ENCODE assay signal across 9 cellular contexts in the genomic region with DNA sequence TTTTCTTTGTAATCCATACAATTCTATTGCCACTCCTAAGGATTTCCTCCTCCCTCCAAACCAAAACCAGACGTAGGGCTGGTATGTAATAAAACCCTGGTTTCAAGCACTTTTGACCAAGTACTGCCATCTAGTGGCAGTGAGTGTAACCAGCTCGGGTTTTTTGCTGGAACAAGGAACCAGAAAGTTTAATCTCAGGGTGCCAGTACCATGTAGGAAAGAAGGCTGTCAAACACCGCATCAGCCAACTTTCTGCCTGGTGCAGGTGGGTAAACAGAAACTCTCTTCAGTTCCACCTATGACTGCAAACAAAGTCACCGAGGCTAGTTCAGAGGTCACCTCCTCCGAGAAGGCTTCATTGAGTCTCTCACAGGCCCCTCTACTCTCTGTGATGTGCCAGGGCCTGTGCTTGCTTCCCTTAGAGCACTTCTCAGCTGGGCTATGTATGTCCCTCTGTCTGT. TPM values are rescaled to one million over a fixed set of nuclear protein-coding genes. Genes with fewer than 3 reads are reported as not detected.
DNase-seq lines count a peak whose midpoint lies in the region; ATAC-seq and TF ChIP-seq lines count a peak whose summit lies in the region.
"Had no signal": no experiment of that assay in that cellular context is flagged by ENCODE, and none has a peak within 500 bp of the region (broad histone marks: within the 10 kb centered on the region; RNA-seq: fewer than 3 reads in every experiment).

No MANE protein-coding gene starts in this region.

- H2BK120ac ChIP-seq in H9 (ENCODE audit: low read depth, low read length, poor library complexity, severe bottlenecking) = no peak overlapping the region

- H4K20me1 ChIP-seq in H9 (ENCODE audit: control insufficient read depth, insufficient read depth, insufficient read length) = no peaks in the 10 kb centered on the region

- no peak overlapping the region for H2BK12ac ChIP-seq in H9 (ENCODE audit: insufficient read length, low read depth, low read length)

- no peak overlapping the region for H3K14ac ChIP-seq in H9 (ENCODE audit: insufficient read depth, low read length)

- no peak overlapping the region for H2BK15ac ChIP-seq in H9 (ENCODE audit: low read depth, low read length)

- H3K9me3 Mint-ChIP-seq in Calu3 (ENCODE audit: low read depth, unreplicated experiment) (no peaks in the 10 kb centered on the region), H9 (no peaks in the 10 kb centered on the region; a peak in 1 of 5 replicates), activated B cell treated with CpG ODN at 0.5 μM for 24 hours (no peaks in the 10 kb centered on the region)

- H3K27me3 ChIP-seq in H9 (ENCODE audit: insufficient read depth, low read length) (no peaks in the 10 kb centered on the region), kidney epithelial cell (ENCODE audit: control insufficient read depth, insufficient read depth, low read length) (no peaks in the 10 kb centered on the region)
- H3K27me3 ChIP-seq: SJSA1 had no signal

- H3K56ac ChIP-seq in H9 (ENCODE audit: insufficient read length, low read depth, low read length) = no peak overlapping the region

- H3K9me3 ChIP-seq in H9 (ENCODE audit: control insufficient read depth, low read depth, low read length) = no peaks in the 10 kb centered on the region
- H3K9me3 ChIP-seq: SJSA1 had no signal

- no peak overlapping the region for H3K27ac Mint-ChIP-seq in Calu3 (ENCODE audit: unreplicated experiment)
- no peak overlapping the region for H3K27ac Mint-ChIP-seq in H9
- no peak overlapping the region for H3K27ac Mint-ChIP-seq in activated B cell treated with CpG ODN at 0.5 μM for 24 hours

- peak; percentile 64 for DNase-seq in Calu3
- DNase-seq in H9 = peak; percentile 58
- peak; percentile 58 for DNase-seq in NCI-H2171 treated with DMSO at 0.1 percent for 48 hours (lab: John Stamatoyannopoulos, UW)
- no peak for DNase-seq in activated B cell treated with CpG ODN at 0.5 μM for 24 hours
- peak; percentile 28 for DNase-seq in cerebellum (ENCODE audit: low spot score)
- no peak for DNase-seq in kidney epithelial cell (ENCODE audit: low read depth)
- DNase-seq in stimulated activated CD4-positive, alpha-beta T cell treated with anti-CD3 and anti-CD28 coated beads, TNF-alpha, amount 100 ng/mL, for 1 hour (ENCODE audit: low read depth in 3 of 3, low spot score in 1 of 3) = peak in 2 of 3 donors; percentile 16 to 20
- no peak for DNase-seq in NK-92 (lab: John Stamatoyannopoulos, UW; ENCODE audit: unreplicated experiment)

- H4K5ac ChIP-seq in H9 (ENCODE audit: insufficient read length, low read depth, low read length) = no peak overlapping the region

- no TSS peak for BruUV-seq in Calu3 (replicated peaks; lab: Mats Ljungman, UMichigan)

- no peak overlapping the region for H4K8ac ChIP-seq in H9 (replicated peaks; ENCODE audit: insufficient read length, low read depth, low read length)

- no peak overlapping the region for H2AFZ ChIP-seq in H9 (ENCODE audit: low read length)

- CTCF ChIA-PET in Calu3 (lab: Charles Lee) (interaction anchor here (0.5 to 3.7 kb wide), 2 partner anchors 10 to 99 kb away, joined by 3 to 83 read pairs; partner anchors contain the start of gene THNSL2), activated B cell treated with CpG ODN at 0.5 μM for 24 hours (lab: Charles Lee) (interaction anchor here (0.9 to 3.2 kb wide), 9 partner anchors 9 to 158 kb away, joined by 3 to 40 read pairs (median 4); no protein-coding TSS in a partner anchor)

- no peaks in the 10 kb centered on the region for H3K36me3 Mint-ChIP-seq in Calu3 (ENCODE audit: insufficient read depth, unreplicated experiment)
- no peaks in the 10 kb centered on the region; a peak in 1 of 7 replicates for H3K36me3 Mint-ChIP-seq in H9 (ENCODE audit: insufficient read depth in 1 of 3, low read depth in 3 of 3)
- H3K36me3 Mint-ChIP-seq in activated B cell treated with CpG ODN at 0.5 μM for 24 hours (ENCODE audit: low read depth) = no peaks in the 10 kb centered on the region

- no CpG with 5 or more reads among the region's 5 CpGs for WGBS in H9 (ENCODE audit: extremely low coverage, insufficient read length, low lambda C conversion rate)

- H3K4ac ChIP-seq in H9 (ENCODE audit: low read depth, low read length) = no peak overlapping the region

- H3K27ac ChIP-seq in H9 (ENCODE audit: insufficient read length, low read depth, low read length) = no peak overlapping the region
- H3K27ac ChIP-seq: SJSA1 had no signal

- H2BK20ac ChIP-seq in H9 (ENCODE audit: low read depth, low read length, poor library complexity, severe bottlenecking) = no peak overlapping the region

- H3K79me1 ChIP-seq in H9 (ENCODE audit: insufficient read depth, low read depth, low read length, poor library complexity, severe bottlenecking) = no peaks in the 10 kb centered on the region

- H3K4me1 Mint-ChIP-seq in Calu3 (ENCODE audit: low read depth, unreplicated experiment) = no peaks in the 10 kb centered on the region
- peaks cover 14 to 19% of the 10 kb centered on the region in 2 experiments for H3K4me1 Mint-ChIP-seq in H9
- H3K4me1 Mint-ChIP-seq in activated B cell treated with CpG ODN at 0.5 μM for 24 hours = peaks cover 2% of the 10 kb centered on the region

- peak; percentile 69 for ATAC-seq in activated B cell treated with CpG ODN at 0.5 μM for 24 hours (ENCODE audit: low read depth)

- no peak overlapping the region for H4K91ac ChIP-seq in H9 (ENCODE audit: insufficient read length, low read depth, low read length)

- no peak overlapping the region for H3K23ac ChIP-seq in H9 (ENCODE audit: insufficient read length, low read depth, low read length)

- no peaks in the 10 kb centered on the region for H3K79me2 ChIP-seq in H9 (ENCODE audit: insufficient read depth, low read length)

- no peaks in the 10 kb centered on the region for H3K36me3 ChIP-seq in kidney epithelial cell (ENCODE audit: control insufficient read depth, insufficient read depth, low read length)
- H3K36me3 ChIP-seq: SJSA1 had no signal

- H3K23me2 ChIP-seq in H9 (ENCODE audit: insufficient read length, low read depth, low read length, poor library complexity, severe bottlenecking) = no peaks in the 10 kb centered on the region

- no peak overlapping the region for H2AK5ac ChIP-seq in H9 (ENCODE audit: insufficient read length, low read length)

- no peak overlapping the region for H3T11ph ChIP-seq in H9 (ENCODE audit: low read length)

- H3K4me2 ChIP-seq in H9 (ENCODE audit: insufficient read depth, insufficient read length, low read length) = no peak overlapping the region

- TF ChIP-seq CTCF in Calu3 (IDR thresholded peaks at IDR 0.05; ENCODE audit: unreplicated experiment) = peak; percentile 63
- peak; percentile 91 for TF ChIP-seq CTCF in H9 (conservative IDR thresholded peaks at IDR 0.05)
- TF ChIP-seq CTCF in activated B cell treated with CpG ODN at 0.5 μM for 24 hours (IDR thresholded peaks at IDR 0.05) = peak; percentile 26
- TF ChIP-seq CTCF in kidney epithelial cell (IDR thresholded peaks at IDR 0.05; ENCODE audit: insufficient read depth, low read length, poor library complexity, severe bottlenecking) = peak; percentile 82

- H2BK5ac ChIP-seq in H9 (ENCODE audit: insufficient read length, low read length) = no peak overlapping the region

- H3K4me1 ChIP-seq in H9 (ENCODE audit: insufficient read depth, low read length) = no peaks in the 10 kb centered on the region
- H3K4me1 ChIP-seq: SJSA1 had no signal

- no peak overlapping the region for H3K9ac ChIP-seq in H9 (ENCODE audit: extremely low read depth, insufficient read length, low read length)

- H3K4me3 Mint-ChIP-seq in Calu3 (ENCODE audit: low read depth, unreplicated experiment) (no peak overlapping the region), H9 (no peak overlapping the region), activated B cell treated with CpG ODN at 0.5 μM for 24 hours (no peak overlapping the region)

- POLR2A ChIA-PET in activated B cell treated with CpG ODN at 0.5 μM for 24 hours (lab: Charles Lee) = interaction anchor here (1.6 kb wide), 1 partner anchor 144 kb away, joined by 9 read pairs; the partner anchor contains the start of gene RNU2-63P

- intact Hi-C loops in Calu3 (cut with micrococcal nuclease; ENCODE audit: unreplicated experiment) (loop anchor here (2.0 kb wide), 1 partner anchor 97 kb away; no protein-coding TSS in a partner anchor), activated B cell treated with CpG ODN at 0.5 μM for 24 hours (cut with micrococcal nuclease) (loop anchor here (1.0 kb wide), 1 partner anchor 100 kb away; no protein-coding TSS in a partner anchor)

- no peak overlapping the region for H3K4me3 ChIP-seq in kidney epithelial cell (ENCODE audit: low read depth, low read length)
- H3K4me3 ChIP-seq: SJSA1 had no signal

- H3K27me3 Mint-ChIP-seq in Calu3 (ENCODE audit: unreplicated experiment) = peaks cover 24% of the 10 kb centered on the region
- H3K27me3 Mint-ChIP-seq in H9 (ENCODE audit: low read depth) = no peaks in the 10 kb centered on the region; the same call in none of the 2 replicates
- H3K27me3 Mint-ChIP-seq in activated B cell treated with CpG ODN at 0.5 μM for 24 hours = no peaks in the 10 kb centered on the region

- no peak overlapping the region for H3K18ac ChIP-seq in H9 (ENCODE audit: insufficient read length, low read depth, low read length)

RNA-seq across cellular contexts. Expression of gene THNSL2, which starts 10.2 kb away (rescaled TPM):
- total RNA-seq in Calu3 (2022) = 1.4 and 2.4 TPM in 2 replicates
- 4.3 and 4.5 TPM in 2 replicates for total RNA-seq in H9 (2021)
- total RNA-seq in activated B cell treated with CpG ODN at 0.5 μM for 24 hours = 1.8 TPM in 2 replicates
- total RNA-seq in cerebellum = 4.0 TPM
- 11.7 TPM in 2 replicates for total RNA-seq in kidney epithelial cell

RNA-seq across cellular contexts. Expression of gene FABP1, which starts 32.1 kb away (rescaled TPM):
- total RNA-seq in Calu3 (2022) (not detected in 2 replicates), H9 (2021) (not detected in 2 replicates), activated B cell treated with CpG ODN at 0.5 μM for 24 hours (not detected in 2 replicates), cerebellum (1.1 TPM), kidney epithelial cell (not detected in 2 replicates)
- total RNA-seq: SJSA1 had no signal

Comparison
In these comparisons a context has a peak if more than half of its experiments do, and no peak if none do; other contexts are left out.
1. DNase-seq: peak in Calu3 (single experiment), H9 (single experiment), NCI-H2171 treated with DMSO at 0.1 percent for 48 hours (single experiment), cerebellum (single experiment) and stimulated activated CD4-positive, alpha-beta T cell treated with anti-CD3 and anti-CD28 coated beads, TNF-alpha, amount 100 ng/mL, for 1 hour (2 of 3); none in activated B cell treated with CpG ODN at 0.5 μM for 24 hours (single experiment), kidney epithelial cell (single experiment) and NK-92 (single experiment).
2. CTCF ChIP-seq: peak in every context shown above with its lines; median percentile 91 in H9; 82 in kidney epithelial cell; 63 in Calu3; 26 in activated B cell treated with CpG ODN at 0.5 μM for 24 hours.